ENCODE assay signal across 30 cellular contexts in the genomic region with DNA sequence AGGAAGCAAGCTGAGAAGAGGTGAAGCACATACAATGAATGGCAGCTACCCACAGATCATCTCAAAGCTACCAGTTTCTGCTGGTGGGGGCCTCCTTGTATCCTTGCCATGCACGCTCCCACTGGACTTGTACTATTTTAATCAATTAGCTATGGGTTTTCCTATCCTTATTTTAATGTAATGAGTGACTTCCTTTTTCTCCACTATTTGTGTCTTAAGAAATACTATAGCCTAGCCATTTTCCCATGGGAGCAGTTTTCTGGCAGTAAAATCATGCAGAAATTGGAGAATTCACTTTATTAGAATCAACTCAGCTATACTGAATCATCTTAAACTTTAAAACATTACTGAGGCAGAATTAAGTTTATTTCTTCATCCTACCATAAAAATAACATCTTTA.
"Had no signal": no experiment of that assay in that cellular context is flagged by ENCODE, and none has a peak within 500 bp of the region (broad histone marks: within the 10 kb centered on the region; RNA-seq: fewer than 3 reads in every experiment).

No MANE protein-coding gene starts in this region.

- FAIRE-seq: astrocyte, TTC549 had no signal

- H3K27me3 ChIP-seq: body of pancreas, breast epithelium, SJSA1 had no signal

- H3K4me2 ChIP-seq: KMS-11, SK-N-SH had no signal

- DNase-seq: activated CD4-positive, alpha-beta T cell treated with anti-CD3 and anti-CD28 coated beads, Interleukin-2, amount 10 ng/mL, durations not matched to agents 24 days and 14 days; activated CD4-positive, alpha-beta T cell treated with anti-CD3 and anti-CD28 coated beads, Interleukin-2, amount 50 U/mL, for 4 hours; activated CD8-positive, alpha-beta memory T cell treated with anti-CD3 and anti-CD28 coated beads, Interleukin-2, amount 50 U/mL, for 4 hours; activated CD8-positive, alpha-beta T cell treated with anti-CD3 and anti-CD28 coated beads, Interleukin-2, amount 10 ng/mL, durations not matched to agents 7 days and 5 days; activated effector memory CD4-positive, alpha-beta T cell treated with Interleukin-2 at 50 U/mL for 16 hours; activated naive CD4-positive, alpha-beta T cell treated with anti-CD3 and anti-CD28 coated beads, Interleukin-2, amount 50 U/mL, for 16 hours; activated naive CD8-positive, alpha-beta T cell treated with anti-CD3 and anti-CD28 coated beads for 36 hours; activated T-cell treated with anti-CD3 and anti-CD28 coated beads for 4 hours; activated T-cell treated with anti-CD3 and anti-CD28 coated beads, Interleukin-2, amount 50 U/mL, for 48 hours; body of pancreas; caudate nucleus; NCI-H1048; NCI-H1105 treated with DMSO at 0.1 percent for 48 hours; NCI-H1436; NCI-H1694; NCI-H1930; NCI-H2081 treated with DMSO at 0.1 percent for 48 hours; NCI-H226; NCI-H446 treated with DMSO at 0.1 percent for 48 hours; NCI-H524; NCI-H69; NCI-H82; SHP77; SK-N-SH had no signal

- H3K4me3 ChIP-seq: body of pancreas, breast epithelium, SJSA1 had no signal

- H3K9me3 ChIP-seq: body of pancreas, SJSA1, SK-N-SH had no signal

- H3K4me1 ChIP-seq: body of pancreas, breast epithelium had no signal

- ATAC-seq: activated CD8-positive, alpha-beta T cell treated with anti-CD3 and anti-CD28 coated beads, Interleukin-2, amount 10 ng/mL, durations not matched to agents 7 days and 5 days; body of pancreas; Panc1 had no signal

- H3K27ac ChIP-seq: body of pancreas, breast epithelium, KMS-11, SJSA1 had no signal

- H3K9ac ChIP-seq: KMS-11, SK-N-SH had no signal

- H3K36me3 ChIP-seq: breast epithelium, SJSA1 had no signal
